Comparison of ENCODE assay signal across 8 cellular contexts in the genomic region with DNA sequence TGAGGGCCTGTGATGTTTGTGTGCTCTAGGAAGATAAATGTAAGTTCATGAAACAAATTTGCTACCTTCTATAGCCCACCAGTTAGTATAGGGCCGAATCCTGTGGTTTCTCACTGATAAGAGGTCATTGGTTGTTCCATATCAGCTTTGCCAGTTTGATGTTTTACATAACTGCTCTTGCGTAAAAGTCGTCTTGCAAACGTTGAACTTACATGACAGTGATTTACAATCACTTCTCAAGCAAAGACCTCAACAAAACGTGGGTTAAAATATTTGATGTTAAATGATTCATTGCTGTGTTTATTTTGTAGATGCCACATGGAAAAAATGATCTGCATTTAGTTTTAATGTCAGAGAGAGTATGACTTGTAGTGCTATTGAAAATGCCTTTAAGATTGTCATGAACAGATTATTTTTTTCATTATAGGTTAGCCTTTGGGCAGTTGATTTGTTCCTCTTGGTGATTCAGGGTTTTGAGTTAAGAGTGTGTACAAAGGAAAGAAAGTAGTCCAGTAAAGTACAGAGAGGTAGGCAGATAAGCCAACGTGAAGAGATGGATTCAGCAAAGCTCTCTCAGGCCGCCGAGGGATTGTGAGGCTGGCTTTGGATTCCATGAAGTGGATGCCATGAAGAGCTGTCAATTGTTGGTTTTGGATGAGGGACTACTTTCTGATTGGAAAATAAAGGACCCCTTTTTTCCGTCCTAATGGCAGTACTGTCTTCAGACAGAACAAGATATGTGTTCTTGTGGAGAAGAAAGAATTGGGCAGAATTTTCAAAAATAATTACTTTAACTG. TPM values are rescaled to one million over a fixed set of nuclear protein-coding genes. Genes with fewer than 3 reads are reported as not detected.
A peak's percentile ranks its signal among the peaks of the same experiment; 100 is the strongest.
DNase-seq lines count a peak whose midpoint lies in the region; ATAC-seq lines count a peak whose summit lies in the region.

No MANE protein-coding gene starts in this region.

- no peaks in the 10 kb centered on the region for H3K27me3 ChIP-seq in iPS-15b (ENCODE audit: control insufficient read depth, insufficient read depth, low read length)

- H3K36me3 ChIP-seq in iPS-15b (ENCODE audit: control insufficient read depth, insufficient read depth, low read length): peaks cover 21% of the 10 kb centered on the region

- H3K4me3 Mint-ChIP-seq in activated T-cell treated with anti-CD3 and anti-CD28 coated beads, Interleukin-2, amount 50 U/mL, for 4 hours: peak overlapping the region; percentile 96
- peak overlapping the region; percentile 90 for H3K4me3 Mint-ChIP-seq in activated CD4-positive, alpha-beta memory T cell treated with anti-CD3 and anti-CD28 coated beads for 36 hours
- peak overlapping the region; percentile 97 for H3K4me3 Mint-ChIP-seq in stimulated activated naive CD8-positive, alpha-beta T cell treated with anti-CD3 and anti-CD28 coated beads, Interleukin-15, Interleukin-2, amounts not matched to agents 100 ng/mL and 50 ng/mL, for 24 hours

- peaks cover 16% of the 10 kb centered on the region for H3K4me1 ChIP-seq in iPS-15b (ENCODE audit: control insufficient read depth, insufficient read depth, low read length)

- CTCF ChIA-PET in activated CD4-positive, alpha-beta memory T cell treated with anti-CD3 and anti-CD28 coated beads for 36 hours (lab: Charles Lee): interaction anchor here (1.1 kb wide), 1 partner anchor 68 kb away, joined by 3 read pairs; no protein-coding TSS in a partner anchor

- H3K4me1 Mint-ChIP-seq in activated T-cell treated with anti-CD3 and anti-CD28 coated beads, Interleukin-2, amount 50 U/mL, for 4 hours (ENCODE audit: low read depth): peaks cover 66% of the 10 kb centered on the region
- peaks cover 70% of the 10 kb centered on the region for H3K4me1 Mint-ChIP-seq in activated CD4-positive, alpha-beta memory T cell treated with anti-CD3 and anti-CD28 coated beads for 36 hours (ENCODE audit: low read depth)
- H3K4me1 Mint-ChIP-seq in stimulated activated naive CD8-positive, alpha-beta T cell treated with anti-CD3 and anti-CD28 coated beads, Interleukin-15, Interleukin-2, amounts not matched to agents 100 ng/mL and 50 ng/mL, for 24 hours (ENCODE audit: low read depth): peaks cover 79% of the 10 kb centered on the region

- intact Hi-C loops in activated CD4-positive, alpha-beta memory T cell treated with anti-CD3 and anti-CD28 coated beads for 36 hours (cut with micrococcal nuclease): no loop called here

- no peaks in the 10 kb centered on the region for H3K9me3 ChIP-seq in iPS-15b (ENCODE audit: control insufficient read depth, insufficient read depth, low read length)

- H3K27me3 Mint-ChIP-seq in activated T-cell treated with anti-CD3 and anti-CD28 coated beads, Interleukin-2, amount 50 U/mL, for 4 hours (ENCODE audit: low read depth): no peaks in the 10 kb centered on the region
- H3K27me3 Mint-ChIP-seq in activated CD4-positive, alpha-beta memory T cell treated with anti-CD3 and anti-CD28 coated beads for 36 hours: no peaks in the 10 kb centered on the region
- peaks cover 3% of the 10 kb centered on the region for H3K27me3 Mint-ChIP-seq in stimulated activated naive CD8-positive, alpha-beta T cell treated with anti-CD3 and anti-CD28 coated beads, Interleukin-15, Interleukin-2, amounts not matched to agents 100 ng/mL and 50 ng/mL, for 24 hours

- POLR2A ChIA-PET in activated CD4-positive, alpha-beta memory T cell treated with anti-CD3 and anti-CD28 coated beads for 36 hours (lab: Charles Lee): interaction anchor here (1.0 to 1.4 kb wide), 3 partner anchors 14 to 43 kb away, joined by 3 to 5 read pairs (median 3); no protein-coding TSS in a partner anchor

- H3K9me3 Mint-ChIP-seq in activated T-cell treated with anti-CD3 and anti-CD28 coated beads, Interleukin-2, amount 50 U/mL, for 4 hours: no peaks in the 10 kb centered on the region
- H3K9me3 Mint-ChIP-seq in activated CD4-positive, alpha-beta memory T cell treated with anti-CD3 and anti-CD28 coated beads for 36 hours: no peaks in the 10 kb centered on the region
- no peaks in the 10 kb centered on the region for H3K9me3 Mint-ChIP-seq in stimulated activated naive CD8-positive, alpha-beta T cell treated with anti-CD3 and anti-CD28 coated beads, Interleukin-15, Interleukin-2, amounts not matched to agents 100 ng/mL and 50 ng/mL, for 24 hours

- peak overlapping the region; percentile 61 for H3K4me3 ChIP-seq in iPS-15b (ENCODE audit: low read depth, low read length)

- no peak overlapping the region for H3K9ac ChIP-seq in iPS-15b (ENCODE audit: low read depth, low read length)

- H3K36me3 Mint-ChIP-seq in activated T-cell treated with anti-CD3 and anti-CD28 coated beads, Interleukin-2, amount 50 U/mL, for 4 hours (ENCODE audit: insufficient read depth): peaks cover 62% of the 10 kb centered on the region
- H3K36me3 Mint-ChIP-seq in activated CD4-positive, alpha-beta memory T cell treated with anti-CD3 and anti-CD28 coated beads for 36 hours: peaks cover 70% of the 10 kb centered on the region
- peaks cover 89% of the 10 kb centered on the region for H3K36me3 Mint-ChIP-seq in stimulated activated naive CD8-positive, alpha-beta T cell treated with anti-CD3 and anti-CD28 coated beads, Interleukin-15, Interleukin-2, amounts not matched to agents 100 ng/mL and 50 ng/mL, for 24 hours (ENCODE audit: low read depth)

- ATAC-seq in activated T-cell treated with anti-CD3 and anti-CD28 coated beads, Interleukin-2, amount 50 U/mL, for 4 hours: no peak
- ATAC-seq in GM18870 (IDR thresholded peaks at IDR 0.05; ENCODE audit: unreplicated experiment) (no peak), HG02938 (IDR thresholded peaks at IDR 0.05; ENCODE audit: unreplicated experiment) (no peak)

- no peak for DNase-seq in activated T-cell treated with anti-CD3 and anti-CD28 coated beads, Interleukin-2, amount 50 U/mL, for 4 hours
- no peak for DNase-seq in activated T-cell treated with anti-CD3 and anti-CD28 coated beads, Interleukin-2, amount 50 U/mL, for 1 hour
- DNase-seq in activated CD4-positive, alpha-beta memory T cell treated with anti-CD3 and anti-CD28 coated beads for 36 hours: no peak
- no peak for DNase-seq in stimulated activated CD4-positive, alpha-beta T cell treated with anti-CD3 and anti-CD28 coated beads, Interleukin-2, amount 100 ng/mL, for 48 hours

- peak overlapping the region; percentile 99 for H3K27ac Mint-ChIP-seq in activated CD4-positive, alpha-beta memory T cell treated with anti-CD3 and anti-CD28 coated beads for 36 hours
- H3K27ac Mint-ChIP-seq in stimulated activated naive CD8-positive, alpha-beta T cell treated with anti-CD3 and anti-CD28 coated beads, Interleukin-15, Interleukin-2, amounts not matched to agents 100 ng/mL and 50 ng/mL, for 24 hours: peak overlapping the region; percentile 90

RNA-seq across cellular contexts. Expression of gene EWSR1, which starts 2.6 kb away (rescaled TPM):
- total RNA-seq in activated T-cell treated with anti-CD3 and anti-CD28 coated beads, Interleukin-2, amount 50 U/mL, for 4 hours: 100 to 1,000 TPM; 458 to 522 (median 474) TPM
- 100 to 1,000 TPM; 286 to 302 TPM for total RNA-seq in activated CD4-positive, alpha-beta memory T cell treated with anti-CD3 and anti-CD28 coated beads for 36 hours

RNA-seq across cellular contexts. Expression of gene RHBDD3, which starts 2.9 kb away (rescaled TPM):
- total RNA-seq in activated T-cell treated with anti-CD3 and anti-CD28 coated beads, Interleukin-2, amount 50 U/mL, for 4 hours: 10 to 100 TPM; 52.0 to 61.0 (median 56.8) TPM
- 10 to 100 TPM; 20.2 to 21.1 TPM for total RNA-seq in activated CD4-positive, alpha-beta memory T cell treated with anti-CD3 and anti-CD28 coated beads for 36 hours

RNA-seq across cellular contexts. Expression of gene GAS2L1, which starts 35.8 kb away (rescaled TPM):
- under 1 TPM; 0.37 to 0.90 (median 0.56) TPM for total RNA-seq in activated T-cell treated with anti-CD3 and anti-CD28 coated beads, Interleukin-2, amount 50 U/mL, for 4 hours
- total RNA-seq in activated CD4-positive, alpha-beta memory T cell treated with anti-CD3 and anti-CD28 coated beads for 36 hours: 1 to 10 TPM; 1.3 to 1.4 TPM

RNA-seq across cellular contexts. Expression of gene RASL10A, which starts 44.8 kb away (rescaled TPM):
- total RNA-seq in activated T-cell treated with anti-CD3 and anti-CD28 coated beads, Interleukin-2, amount 50 U/mL, for 4 hours: under 1 TPM; 0.56 to 0.87 (median 0.79) TPM
- under 1 TPM in 1 of 2 experiments, not detected in 1; 0.62 TPM for total RNA-seq in activated CD4-positive, alpha-beta memory T cell treated with anti-CD3 and anti-CD28 coated beads for 36 hours
